9 cellular contexts compared by ENCODE assay signal in genomic region chr10:31320179-31320597, GRCh38. TPM values are rescaled to one million over a fixed set of nuclear protein-coding genes. Genes with fewer than 3 reads are reported as not detected.
DNase-seq lines count a peak whose midpoint lies in the region; FAIRE-seq and TF ChIP-seq lines count a peak whose summit lies in the region.
"Had no signal": no experiment of that assay in that cellular context is flagged by ENCODE, and none has a peak within 500 bp of the region (broad histone marks: within the 10 kb centered on the region; RNA-seq: fewer than 3 reads in every experiment).

No MANE protein-coding gene starts in this region.

- H3K9me3 ChIP-seq in ES-I3 (ENCODE audit: control insufficient read depth, insufficient read depth, low read length) (no peaks in the 10 kb centered on the region), GM23248 (ENCODE audit: low read depth) (no peaks in the 10 kb centered on the region), neutrophil (no peaks in the 10 kb centered on the region)

- DNase-seq in GM23248 (peak; percentile 54), NCI-H345 (lab: John Stamatoyannopoulos, UW) (peak; percentile 43), frontal cortex (ENCODE audit: low spot score in 2 of 2) (peak; percentile 20 to 31), ureter (ENCODE audit: low spot score) (peak; percentile 54), NCI-H2171 treated with DMSO at 0.1 percent for 48 hours (lab: John Stamatoyannopoulos, UW) (no peak)
- DNase-seq in activated T-helper 2 cell treated with anti-CD3 and anti-CD28 coated beads, Interferon-gamma antibody, Interleukin-2, Interleukin-4, amounts not matched to agents 10 μg/mL and 5 μg/mL and 100 μg/mL, durations not matched to agents 14 hours and 24 hours and 36 hours (ENCODE audit: low spot score), result peak; percentile 57

- H3K36me3 ChIP-seq in ES-I3 (ENCODE audit: insufficient read depth, low read length), result no peaks in the 10 kb centered on the region
- no peaks in the 10 kb centered on the region for H3K36me3 ChIP-seq in GM23248 (ENCODE audit: low read depth)
- H3K36me3 ChIP-seq in neutrophil, result no peaks in the 10 kb centered on the region

- no peaks in the 10 kb centered on the region for H3K27me3 Mint-ChIP-seq in activated T-helper 2 cell treated with anti-CD3 and anti-CD28 coated beads, Interferon-gamma antibody, Interleukin-2, Interleukin-4, amounts not matched to agents 10 μg/mL and 5 μg/mL and 100 μg/mL, durations not matched to agents 14 hours and 24 hours and 36 hours (ENCODE audit: low read depth)

- 0% methylated on average over 29 to 33 of the region's 39 CpGs for WGBS in GM23248 (ENCODE audit: low coverage in 1 of 2, low lambda C conversion rate in 2 of 2, missing lambda C conversion rate in 2 of 2), 2 experiments

- peak overlapping the region; percentile 92 for H3K4me3 ChIP-seq in GM23248
- peak overlapping the region; percentile 79 to 93 for H3K4me3 ChIP-seq in neutrophil (ENCODE audit: low read depth in 1 of 2, low read length in 1 of 2)

- H3K9me3 Mint-ChIP-seq in activated T-helper 2 cell treated with anti-CD3 and anti-CD28 coated beads, Interferon-gamma antibody, Interleukin-2, Interleukin-4, amounts not matched to agents 10 μg/mL and 5 μg/mL and 100 μg/mL, durations not matched to agents 14 hours and 24 hours and 36 hours, result no peaks in the 10 kb centered on the region

- H3K4me1 Mint-ChIP-seq in activated T-helper 2 cell treated with anti-CD3 and anti-CD28 coated beads, Interferon-gamma antibody, Interleukin-2, Interleukin-4, amounts not matched to agents 10 μg/mL and 5 μg/mL and 100 μg/mL, durations not matched to agents 14 hours and 24 hours and 36 hours (ENCODE audit: low read depth), result peaks cover 41% of the 10 kb centered on the region

- H3K4me2 ChIP-seq in GM23248 (ENCODE audit: unreplicated experiment), result peak overlapping the region; percentile 95

- H3K27ac ChIP-seq in GM23248, result peak overlapping the region; percentile 62
- H3K27ac ChIP-seq in neutrophil, result peak overlapping the region; percentile 98
- H3K27ac ChIP-seq: VCaP had no signal

- H3K9me2 ChIP-seq in GM23248 (ENCODE audit: insufficient read depth), result no peaks in the 10 kb centered on the region

- H3K4me3 Mint-ChIP-seq in activated T-helper 2 cell treated with anti-CD3 and anti-CD28 coated beads, Interferon-gamma antibody, Interleukin-2, Interleukin-4, amounts not matched to agents 10 μg/mL and 5 μg/mL and 100 μg/mL, durations not matched to agents 14 hours and 24 hours and 36 hours (ENCODE audit: low read depth), result peak overlapping the region; percentile 93

- H3K27me3 ChIP-seq in GM23248 (replicated peaks; ENCODE audit: insufficient read depth) (no peaks in the 10 kb centered on the region), neutrophil (no peaks in the 10 kb centered on the region)

- peak overlapping the region; percentile 74 for H2AFZ ChIP-seq in GM23248

- H3K9ac ChIP-seq in ES-I3 (ENCODE audit: low read depth, low read length), result peak overlapping the region; percentile 66; the same call in 1 of the 2 replicates
- peak overlapping the region; percentile 82 for H3K9ac ChIP-seq in GM23248

- H3K27ac Mint-ChIP-seq in activated T-helper 2 cell treated with anti-CD3 and anti-CD28 coated beads, Interferon-gamma antibody, Interleukin-2, Interleukin-4, amounts not matched to agents 10 μg/mL and 5 μg/mL and 100 μg/mL, durations not matched to agents 14 hours and 24 hours and 36 hours, result peak overlapping the region; percentile 92

- FAIRE-seq in frontal cortex (lab: Jason Lieb, UNC), result no peak

- H3K4me1 ChIP-seq in ES-I3 (ENCODE audit: insufficient read depth, low read length) (peaks cover 4% of the 10 kb centered on the region; the same call in 1 of the 2 replicates), GM23248 (ENCODE audit: insufficient read depth) (peaks cover 63% of the 10 kb centered on the region), neutrophil (ENCODE audit: control insufficient read depth in 1 of 2, insufficient read depth in 1 of 2, low read depth in 1 of 2, low read length in 1 of 2) (peaks cover 24 to 29% of the 10 kb centered on the region in 2 experiments)

- TF ChIP-seq CTCF in neutrophil (IDR thresholded peaks at IDR 0.05), result peak; percentile 25

- H3K79me2 ChIP-seq in GM23248 (ENCODE audit: insufficient read depth), result peaks cover 77% of the 10 kb centered on the region

- peaks cover 54% of the 10 kb centered on the region for H3F3A ChIP-seq in GM23248 (ENCODE audit: insufficient read depth)

- in situ Hi-C loops in GM23248 (cut with MboI), result no loop called here

- peaks cover 21% of the 10 kb centered on the region for H3K36me3 Mint-ChIP-seq in activated T-helper 2 cell treated with anti-CD3 and anti-CD28 coated beads, Interferon-gamma antibody, Interleukin-2, Interleukin-4, amounts not matched to agents 10 μg/mL and 5 μg/mL and 100 μg/mL, durations not matched to agents 14 hours and 24 hours and 36 hours (ENCODE audit: low read depth)

- H4K20me1 ChIP-seq in GM23248 (ENCODE audit: insufficient read depth), result peaks cover 4% of the 10 kb centered on the region; the same call in 1 of the 2 replicates

- intact Hi-C loops in activated T-helper 2 cell treated with anti-CD3 and anti-CD28 coated beads, Interferon-gamma antibody, Interleukin-2, Interleukin-4, amounts not matched to agents 10 μg/mL and 5 μg/mL and 100 μg/mL, durations not matched to agents 14 hours and 24 hours and 36 hours (cut with micrococcal nuclease), result loop anchor here (1.0 to 5.0 kb wide), 3 partner anchors 23 to 172 kb away; no protein-coding TSS in a partner anchor

RNA-seq across cellular contexts. Expression of gene ZEB1, which starts 1.2 kb away (rescaled TPM):
- 50.0 and 69.8 TPM in 2 replicates for total RNA-seq in GM23248 (2014; rRNA removed; shearing (Covaris generic))
- polyA plus RNA-seq in GM23248 (2016; fragmentation: Nextera tagmentation; extraction: Ambion mirVana), result 62.0 and 65.8 TPM in 2 replicates
- 68.6 and 70.0 TPM in 2 replicates for total RNA-seq in activated T-helper 2 cell treated with anti-CD3 and anti-CD28 coated beads, Interferon-gamma antibody, Interleukin-2, Interleukin-4, amounts not matched to agents 10 μg/mL and 5 μg/mL and 100 μg/mL, durations not matched to agents 14 hours and 24 hours and 36 hours
- total RNA-seq in frontal cortex (41.6 TPM), ureter (58.3 TPM)
